ENCODE assay signal across 1 cellular context in genomic region chr20:32559753-32560380, GRCh38.
TF ChIP-seq lines count a peak whose summit lies in the region.

No MANE protein-coding gene starts in this region.

TF ChIP-seq in K562, 482 proteins besides CTCF, POLR2A, EP300 and RAD21:
- TF ChIP-seq EGR1 (conservative IDR thresholded peaks at IDR 0.05) (peak; percentile 25; the same call in 1 of the 2 replicates), RBM22 (IDR thresholded peaks at IDR 0.05; ENCODE audit: low read depth, low read length, poor library complexity, severe bottlenecking) (peak; percentile 44), ZBTB33 (CRISPR knock-in tag; IDR thresholded peaks at IDR 0.05) (peak; percentile 87), SP2 (IDR thresholded peaks at IDR 0.05; ENCODE audit: extremely low read depth, low read depth, low read length, poor library complexity, severe bottlenecking) (no peak), U2AF1 (optimal IDR thresholded peaks at IDR 0.05; ENCODE audit: low read depth, low read length) (no peak), POLR2G (IDR thresholded peaks at IDR 0.05; ENCODE audit: low read depth, low read length) (peak; percentile 52), ZNF134 (CRISPR knock-in tag; conservative IDR thresholded peaks at IDR 0.05) (no peak)
- TF ChIP-seq, protein P1, sequence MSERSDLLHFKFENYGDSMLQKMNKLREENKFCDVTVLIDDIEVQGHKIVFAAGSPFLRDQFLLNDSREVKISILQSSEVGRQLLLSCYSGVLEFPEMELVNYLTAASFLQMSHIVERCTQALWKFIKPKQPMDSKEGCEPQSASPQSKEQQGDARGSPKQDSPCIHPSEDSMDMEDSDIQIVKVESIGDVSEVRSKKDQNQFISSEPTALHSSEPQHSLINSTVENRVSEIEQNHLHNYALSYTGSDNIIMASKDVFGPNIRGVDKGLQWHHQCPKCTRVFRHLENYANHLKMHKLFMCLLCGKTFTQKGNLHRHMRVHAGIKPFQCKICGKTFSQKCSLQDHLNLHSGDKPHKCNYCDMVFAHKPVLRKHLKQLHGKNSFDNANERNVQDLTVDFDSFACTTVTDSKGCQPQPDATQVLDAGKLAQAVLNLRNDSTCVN (CRISPR knock-in tag; IDR thresholded peaks at IDR 0.05) = no peak
- TF ChIP-seq, protein P2, sequence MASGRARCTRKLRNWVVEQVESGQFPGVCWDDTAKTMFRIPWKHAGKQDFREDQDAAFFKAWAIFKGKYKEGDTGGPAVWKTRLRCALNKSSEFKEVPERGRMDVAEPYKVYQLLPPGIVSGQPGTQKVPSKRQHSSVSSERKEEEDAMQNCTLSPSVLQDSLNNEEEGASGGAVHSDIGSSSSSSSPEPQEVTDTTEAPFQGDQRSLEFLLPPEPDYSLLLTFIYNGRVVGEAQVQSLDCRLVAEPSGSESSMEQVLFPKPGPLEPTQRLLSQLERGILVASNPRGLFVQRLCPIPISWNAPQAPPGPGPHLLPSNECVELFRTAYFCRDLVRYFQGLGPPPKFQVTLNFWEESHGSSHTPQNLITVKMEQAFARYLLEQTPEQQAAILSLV (tag; IDR thresholded peaks at IDR 0.05) = no peak
